Comparison of ENCODE assay signal across 1 cellular context in the genomic region with DNA sequence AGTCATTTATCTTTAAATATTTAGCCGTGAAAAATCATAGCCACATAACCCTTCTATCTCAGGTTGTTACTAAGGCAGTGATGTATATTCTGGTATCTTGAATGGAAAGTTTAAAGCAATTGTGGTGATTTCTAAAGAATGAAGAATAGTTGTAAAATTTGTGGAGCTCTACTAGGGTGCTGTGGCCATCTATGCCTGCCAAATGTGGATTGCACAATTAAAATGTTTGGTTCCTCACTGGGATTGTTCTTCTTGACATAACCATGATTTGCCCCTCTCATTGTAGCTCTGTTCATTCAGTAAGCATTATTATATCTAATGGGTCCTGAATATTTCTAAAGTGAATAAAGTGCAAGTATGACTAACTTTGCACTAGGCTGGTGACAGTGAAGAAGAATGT.
TF ChIP-seq lines count a peak whose summit lies in the region.

No MANE protein-coding gene starts in this region.

TF ChIP-seq in WTC11, 78 proteins besides CTCF, POLR2A, EP300 and RAD21 (continued from another document):
- TF ChIP-seq, protein P1, sequence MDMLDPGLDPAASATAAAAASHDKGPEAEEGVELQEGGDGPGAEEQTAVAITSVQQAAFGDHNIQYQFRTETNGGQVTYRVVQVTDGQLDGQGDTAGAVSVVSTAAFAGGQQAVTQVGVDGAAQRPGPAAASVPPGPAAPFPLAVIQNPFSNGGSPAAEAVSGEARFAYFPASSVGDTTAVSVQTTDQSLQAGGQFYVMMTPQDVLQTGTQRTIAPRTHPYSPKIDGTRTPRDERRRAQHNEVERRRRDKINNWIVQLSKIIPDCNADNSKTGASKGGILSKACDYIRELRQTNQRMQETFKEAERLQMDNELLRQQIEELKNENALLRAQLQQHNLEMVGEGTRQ (CRISPR knock-in tag; IDR thresholded peaks at IDR 0.05), result no peak
